In genomic region chr22:39556970-39557811, GRCh38 we compare ENCODE assay signal across 9 cellular contexts. TPM values are rescaled to one million over a fixed set of nuclear protein-coding genes. Genes with fewer than 3 reads are reported as not detected.
DNase-seq lines count a peak whose midpoint lies in the region; ATAC-seq, FAIRE-seq and TF ChIP-seq lines count a peak whose summit lies in the region.
"Had no signal": no experiment of that assay in that cellular context is flagged by ENCODE, and none has a peak within 500 bp of the region (broad histone marks: within the 10 kb centered on the region; RNA-seq: fewer than 3 reads in every experiment).

No MANE protein-coding gene starts in this region.

- DNase-seq in D341Med (ENCODE audit: low spot score) = peak; percentile 82
- DNase-seq in T-helper 2 cell treated with Interferon-gamma antibody and Interleukin-4, amounts not matched to agents 5 μg/mL and 100 μg/mL, for 36 hours (ENCODE audit: low spot score) = no peak
- no peak for DNase-seq in bronchial epithelial cell (ENCODE audit: low read depth)
- no peak for DNase-seq in HFFc6
- DNase-seq in AG08395 (ENCODE audit: low spot score) = no peak

- no peaks in the 10 kb centered on the region for H3K79me2 ChIP-seq in neural cell (replicated peaks; ENCODE audit: insufficient read depth, low read length)

- H3K36me3 ChIP-seq in bronchial epithelial cell (ENCODE audit: control insufficient read depth, insufficient read depth, low read length) (no peaks in the 10 kb centered on the region), neural cell (ENCODE audit: insufficient read depth, low read length) (no peaks in the 10 kb centered on the region)

- no peaks in the 10 kb centered on the region for H3K9me3 ChIP-seq in neural cell (ENCODE audit: low read length)

- H2AFZ ChIP-seq in neural cell (ENCODE audit: low read depth, low read length) = no peak overlapping the region

- H3K4me3 Mint-ChIP-seq in T-helper 2 cell treated with Interferon-gamma antibody and Interleukin-4, amounts not matched to agents 5 μg/mL and 100 μg/mL, for 36 hours = peak overlapping the region; percentile 46
- no peak overlapping the region for H3K4me3 Mint-ChIP-seq in HFFc6

- no peaks in the 10 kb centered on the region for H3K9me3 Mint-ChIP-seq in T-helper 2 cell treated with Interferon-gamma antibody and Interleukin-4, amounts not matched to agents 5 μg/mL and 100 μg/mL, for 36 hours
- H3K9me3 Mint-ChIP-seq in HFFc6 = no peaks in the 10 kb centered on the region

- no peaks in the 10 kb centered on the region for H4K20me1 ChIP-seq in neural cell (ENCODE audit: insufficient read depth)

- H3K27ac ChIP-seq in neural cell (ENCODE audit: low read length) = no peak overlapping the region

- peaks cover 2% of the 10 kb centered on the region for H3K4me1 Mint-ChIP-seq in T-helper 2 cell treated with Interferon-gamma antibody and Interleukin-4, amounts not matched to agents 5 μg/mL and 100 μg/mL, for 36 hours (ENCODE audit: low read depth)
- no peaks in the 10 kb centered on the region; the same call in 1 of the 2 replicates for H3K4me1 Mint-ChIP-seq in HFFc6 (ENCODE audit: low read depth)

- no peaks in the 10 kb centered on the region for H3K9me2 ChIP-seq in neural cell (ENCODE audit: insufficient read depth, low read length)

- no peak for FAIRE-seq in bronchial epithelial cell (lab: Jason Lieb, UNC)

- no peak overlapping the region for H3K27ac Mint-ChIP-seq in T-helper 2 cell treated with Interferon-gamma antibody and Interleukin-4, amounts not matched to agents 5 μg/mL and 100 μg/mL, for 36 hours
- no peak overlapping the region for H3K27ac Mint-ChIP-seq in HFFc6

- peak; percentile 21 for TF ChIP-seq CTCF in bronchial epithelial cell (IDR thresholded peaks at IDR 0.05; ENCODE audit: insufficient read depth, low read length, severe bottlenecking)
- peak; percentile 87 for TF ChIP-seq CTCF in neural cell (IDR thresholded peaks at IDR 0.05; ENCODE audit: poor library complexity, severe bottlenecking)
- TF ChIP-seq CTCF in HFFc6 (IDR thresholded peaks at IDR 0.05) = no peak

- H3K4me2 ChIP-seq in neural cell (ENCODE audit: low read length) = no peak overlapping the region

- H3F3A ChIP-seq in neural cell (ENCODE audit: insufficient read depth, low read length, poor library complexity, severe bottlenecking) = no peaks in the 10 kb centered on the region

- H3K4me3 ChIP-seq in bronchial epithelial cell (ENCODE audit: low read depth, low read length) (no peak overlapping the region), neural cell (ENCODE audit: low read length) (peak overlapping the region; percentile 63)

- peak; percentile 94 for TF ChIP-seq RAD21 in neural cell (conservative IDR thresholded peaks at IDR 0.05)

- ATAC-seq in HG03432 (IDR thresholded peaks at IDR 0.05; ENCODE audit: unreplicated experiment) (no peak), GM19397 (IDR thresholded peaks at IDR 0.05; ENCODE audit: unreplicated experiment) (no peak)

- TF ChIP-seq EP300 in neural cell (conservative IDR thresholded peaks at IDR 0.05; ENCODE audit: poor library complexity, severe bottlenecking) = no peak

- H3K27me3 Mint-ChIP-seq in T-helper 2 cell treated with Interferon-gamma antibody and Interleukin-4, amounts not matched to agents 5 μg/mL and 100 μg/mL, for 36 hours (ENCODE audit: low read depth) = peaks cover 62% of the 10 kb centered on the region
- H3K27me3 Mint-ChIP-seq in HFFc6 (ENCODE audit: insufficient read depth) = peaks cover 37% of the 10 kb centered on the region

- peak overlapping the region; percentile 55 for H3K9ac ChIP-seq in neural cell (ENCODE audit: low read length)

- H3K27me3 ChIP-seq in bronchial epithelial cell (ENCODE audit: control insufficient read depth, insufficient read depth, low read length) = peaks cover 35% of the 10 kb centered on the region
- peaks cover 47% of the 10 kb centered on the region for H3K27me3 ChIP-seq in neural cell (ENCODE audit: insufficient read depth, low read depth, low read length)

- no peaks in the 10 kb centered on the region for H3K36me3 Mint-ChIP-seq in T-helper 2 cell treated with Interferon-gamma antibody and Interleukin-4, amounts not matched to agents 5 μg/mL and 100 μg/mL, for 36 hours (ENCODE audit: low read depth)
- H3K36me3 Mint-ChIP-seq in HFFc6 (ENCODE audit: low read depth) = no peaks in the 10 kb centered on the region

TF ChIP-seq in neural cell, 6 proteins besides CTCF, POLR2A, EP300 and RAD21:
- TF ChIP-seq SMC3 (conservative IDR thresholded peaks at IDR 0.05; ENCODE audit: poor library complexity) (peak; percentile 93), MXI1 (conservative IDR thresholded peaks at IDR 0.05; ENCODE audit: poor library complexity, severe bottlenecking) (peak; percentile 55), POLR2AphosphoS5 (IDR thresholded peaks at IDR 0.05) (peak; percentile 19), TAF1 (IDR thresholded peaks at IDR 0.05; ENCODE audit: low read depth) (no peak), EZH2 (IDR thresholded peaks at IDR 0.05; ENCODE audit: borderline replicate concordance, insufficient read depth, low read length, poor library complexity, severe bottlenecking) (no peak), REST (IDR thresholded peaks at IDR 0.05; ENCODE audit: borderline replicate concordance) (no peak)

RNA-seq across cellular contexts. Expression of gene CACNA1I, which starts 13.4 kb away (rescaled TPM):
- not detected in 2 replicates for total RNA-seq in bronchial epithelial cell
- polyA plus RNA-seq in neural cell = 1.9 and 2.6 TPM in 2 replicates
- 2.8 and 3.2 TPM in 2 replicates for polyA minus RNA-seq in neural cell
- not detected for total RNA-seq in HFFc6 (2021; fragmentation: NEBNext Ultra II Directional; extraction: Animal tissue kit (Norgen Biotek cat#: 25700))
- total RNA-seq: dermis microvascular lymphatic vessel endothelial cell had no signal

RNA-seq across cellular contexts. Expression of gene RPS19BP1, which starts 24.6 kb away (rescaled TPM):
- total RNA-seq in bronchial epithelial cell = 55.2 and 72.1 TPM in 2 replicates
- polyA plus RNA-seq in neural cell = 154 and 164 TPM in 2 replicates
- 51.9 and 59.6 TPM in 2 replicates for polyA minus RNA-seq in neural cell
- total RNA-seq in HFFc6 (2021; fragmentation: NEBNext Ultra II Directional; extraction: Animal tissue kit (Norgen Biotek cat#: 25700)) = 10 to 100 TPM; 60.5 to 85.5 (median 75.9) TPM

RNA-seq across cellular contexts. Expression of gene ATF4, which starts 36.8 kb away (rescaled TPM):
- total RNA-seq in bronchial epithelial cell = 410 and 516 TPM in 2 replicates
- polyA plus RNA-seq in neural cell = 394 and 399 TPM in 2 replicates
- 103 and 121 TPM in 2 replicates for polyA minus RNA-seq in neural cell
- total RNA-seq in HFFc6 (2021; fragmentation: NEBNext Ultra II Directional; extraction: Animal tissue kit (Norgen Biotek cat#: 25700)) = 100 to 1,000 TPM; 227 to 271 (median 249) TPM

RNA-seq across cellular contexts. Expression of gene MIEF1, which starts 55.1 kb away (rescaled TPM):
- 23.7 and 25.6 TPM in 2 replicates for total RNA-seq in bronchial epithelial cell
- polyA plus RNA-seq in neural cell = 15.3 and 19.8 TPM in 2 replicates
- polyA minus RNA-seq in neural cell = 32.1 and 36.5 TPM in 2 replicates
- total RNA-seq in HFFc6 (2021; fragmentation: NEBNext Ultra II Directional; extraction: Animal tissue kit (Norgen Biotek cat#: 25700)) = 10 to 100 TPM; 26.4 to 32.8 (median 28.7) TPM
